11 cellular contexts compared by ENCODE assay signal in genomic region chr11:34242037-34242625, GRCh38.
DNase-seq lines count a peak whose midpoint lies in the region; ATAC-seq, FAIRE-seq and TF ChIP-seq lines count a peak whose summit lies in the region.
"Had no signal": no experiment of that assay in that cellular context is flagged by ENCODE, and none has a peak within 500 bp of the region (broad histone marks: within the 10 kb centered on the region; RNA-seq: fewer than 3 reads in every experiment).

No MANE protein-coding gene starts in this region.

- WGBS in IMR-90 (ENCODE audit: extremely low coverage in 2 of 2, insufficient read length in 1 of 2), 2 experiments, result 63% methylated on average over 3 of the region's 11 CpGs; no CpG with 5 or more reads in 1 of the 2 experiments

- no peak for FAIRE-seq in GM12891 (lab: Jason Lieb, UNC)

- CTCF ChIA-PET in IMR-90 (lab: Yijun Ruan, JAX), result interaction anchor here (0.9 kb wide), 1 partner anchor 10 kb away, joined by 3 read pairs; no protein-coding TSS in a partner anchor

- H3K9me3 ChIP-seq in IMR-90 (ENCODE audit: control insufficient read depth, insufficient read depth, low read length), result no peaks in the 10 kb centered on the region

- H3K23ac ChIP-seq in IMR-90 (ENCODE audit: low read depth, low read length), result no peak overlapping the region

- H3K27me3 ChIP-seq in IMR-90 (ENCODE audit: control insufficient read depth, insufficient read depth, low read length), result no peaks in the 10 kb centered on the region; the same call in 1 of the 2 replicates

- no peak overlapping the region for H3K18ac ChIP-seq in IMR-90 (ENCODE audit: low read depth, low read length)

- H4K5ac ChIP-seq in IMR-90 (ENCODE audit: low read depth, low read length), result no peak overlapping the region

- no peak overlapping the region for H2BK20ac ChIP-seq in IMR-90 (ENCODE audit: low read depth, low read length)

- peak overlapping the region; percentile 24 for H2AFZ ChIP-seq in IMR-90 (replicated peaks; ENCODE audit: low read length, poor library complexity)

- peak; percentile 75 for ATAC-seq in IMR-90 (ENCODE audit: low read depth)
- no peak for ATAC-seq in HG02981 (IDR thresholded peaks at IDR 0.05; ENCODE audit: unreplicated experiment)

- no peak overlapping the region for H3K9ac ChIP-seq in IMR-90 (ENCODE audit: low read depth, low read length)

- H3K4me3 ChIP-seq in IMR-90 (ENCODE audit: insufficient read depth, low read depth, low read length) (no peak overlapping the region), coronary artery (no peak overlapping the region)

- no peak overlapping the region for H3K4me2 ChIP-seq in IMR-90 (ENCODE audit: low read depth, low read length)

- no peaks in the 10 kb centered on the region for H3K79me1 ChIP-seq in IMR-90 (ENCODE audit: low read depth in 1 of 2, low read length in 2 of 2)

- dilution Hi-C loops in IMR-90 (cut with HindIII; ENCODE audit: low sequenced_read_pairs, unreplicated experiment), result no loop called here

- intact Hi-C loops in IMR-90 (cut with micrococcal nuclease), result no loop called here

- peaks cover 4% of the 10 kb centered on the region; the same call in 1 of the 2 replicates for H3K9me1 ChIP-seq in IMR-90 (ENCODE audit: insufficient read depth, low read length)

- no peak for TF ChIP-seq CTCF in IMR-90 (conservative IDR thresholded peaks at IDR 0.05; ENCODE audit: low read depth, low read length)
- no peak for TF ChIP-seq CTCF in coronary artery (IDR thresholded peaks at IDR 0.05)

- no peak overlapping the region for H4K91ac ChIP-seq in IMR-90 (ENCODE audit: insufficient read depth, low read depth, low read length)

- DNase-seq in GM12891 (ENCODE audit: insufficient read length, low spot score) (no peak), IMR-90 (peak; percentile 42), coronary artery (ENCODE audit: low spot score) (peak; percentile 67), renal cortical epithelial cell (ENCODE audit: low read depth) (peak; percentile 72), Kasumi-1 (lab: John Stamatoyannopoulos, UW) (no peak), iPS-NIHi11 (ENCODE audit: low spot score) (no peak)
- DNase-seq: activated naive CD4-positive, alpha-beta T cell; effector CD8-positive, alpha-beta T cell; NCI-H82; T1000 had no signal

- H4K8ac ChIP-seq in IMR-90 (ENCODE audit: low read depth in 2 of 2, low read length in 2 of 2), result no peak overlapping the region

- H4K20me1 ChIP-seq in IMR-90 (ENCODE audit: insufficient read depth, low read length), result no peaks in the 10 kb centered on the region

- no peak overlapping the region for H2BK120ac ChIP-seq in IMR-90 (ENCODE audit: low read depth, low read length)

- peak overlapping the region; percentile 48 for H2AK9ac ChIP-seq in IMR-90 (replicated peaks; ENCODE audit: low read depth, low read length, poor library complexity)

- no peak overlapping the region for H3K56ac ChIP-seq in IMR-90 (ENCODE audit: extremely low read depth, insufficient read depth, low read length)

- H3K27ac ChIP-seq in IMR-90 (ENCODE audit: insufficient read depth, low read length), result no peak overlapping the region
- no peak overlapping the region for H3K27ac ChIP-seq in coronary artery

- TF ChIP-seq RAD21 in IMR-90 (IDR thresholded peaks at IDR 0.05; ENCODE audit: low read length), result no peak

- BruUV-seq in IMR-90 (replicated peaks; lab: Mats Ljungman, UMichigan), result no TSS peak

- no peak overlapping the region for H2BK5ac ChIP-seq in IMR-90 (ENCODE audit: low read depth, low read length, poor library complexity, severe bottlenecking)

- peaks cover 8% of the 10 kb centered on the region for H3K4me1 ChIP-seq in IMR-90 (ENCODE audit: control insufficient read depth, insufficient read depth, low read length)

- H2BK15ac ChIP-seq in IMR-90 (ENCODE audit: low read depth, low read length), result 0 out of 3 replicates have a peak overlapping the region, but pooled peaks have one; percentile 43

- in situ Hi-C loops in IMR-90 (cut with MboI; ENCODE audit: low sequenced_read_pairs), result no loop called here

- TF ChIP-seq POLR2A in GM12891 (IDR thresholded peaks at IDR 0.05; ENCODE audit: low read depth, low read length) (no peak), IMR-90 (IDR thresholded peaks at IDR 0.05; ENCODE audit: low read depth, low read length) (no peak)

- peak overlapping the region; percentile 44 for H2AK5ac ChIP-seq in IMR-90 (ENCODE audit: low read depth, low read length)

- no peaks in the 10 kb centered on the region for H3K36me3 ChIP-seq in IMR-90 (ENCODE audit: control insufficient read depth, insufficient read depth, low read length)

- H3K4ac ChIP-seq in IMR-90 (ENCODE audit: low read depth, low read length), result no peak overlapping the region; the same call in 1 of the 2 replicates

- H3K14ac ChIP-seq in IMR-90 (replicated peaks; ENCODE audit: low read depth, low read length), result no peak overlapping the region; the same call in 1 of the 2 replicates

- POLR2A ChIA-PET in IMR-90 (lab: Charles Lee; ENCODE audit: unreplicated experiment), result interaction anchor here (0.6 kb wide), 1 partner anchor 8 kb away, joined by 3 read pairs; no protein-coding TSS in a partner anchor

TF ChIP-seq in GM12891, 5 proteins besides CTCF, POLR2A, EP300 and RAD21:
- TF ChIP-seq POU2F2 (IDR thresholded peaks at IDR 0.05; ENCODE audit: low read depth, low read length) (no peak), SPI1 (IDR thresholded peaks at IDR 0.05; ENCODE audit: low read depth, low read length) (0 out of 2 replicates have a peak, but pooled peaks have one; percentile 6)

TF ChIP-seq in IMR-90, 13 proteins besides CTCF, POLR2A, EP300 and RAD21:
- TF ChIP-seq RFX5 (IDR thresholded peaks at IDR 0.05; ENCODE audit: low read depth, low read length) (no peak), NFE2L2 (IDR thresholded peaks at IDR 0.05; ENCODE audit: low read depth, low read length) (no peak), MAFK (IDR thresholded peaks at IDR 0.05; ENCODE audit: low read depth, low read length) (no peak), RCOR1 (IDR thresholded peaks at IDR 0.05; ENCODE audit: insufficient replicate concordance, low read length) (no peak), CHD1 (IDR thresholded peaks at IDR 0.05; ENCODE audit: low read depth, low read length) (no peak), MAZ (IDR thresholded peaks at IDR 0.05; ENCODE audit: borderline replicate concordance, low read depth, low read length) (no peak), BHLHE40 (IDR thresholded peaks at IDR 0.05; ENCODE audit: low read depth, low read length) (no peak), SMC3 (IDR thresholded peaks at IDR 0.05; ENCODE audit: low read depth, low read length) (no peak), FOS (IDR thresholded peaks at IDR 0.05; ENCODE audit: low read depth, low read length) (no peak), MXI1 (IDR thresholded peaks at IDR 0.05; ENCODE audit: borderline replicate concordance, low read depth, low read length) (no peak), USF2 (IDR thresholded peaks at IDR 0.05; ENCODE audit: low read depth, low read length) (no peak), ELK1 (IDR thresholded peaks at IDR 0.05; ENCODE audit: borderline replicate concordance, low read depth, low read length) (no peak), CEBPB (IDR thresholded peaks at IDR 0.05; ENCODE audit: low read depth, low read length) (no peak)

Comparison
In these comparisons a context has a peak if more than half of its experiments do, and no peak if none do; other contexts are left out.
1. DNase-seq: peak in IMR-90 (single experiment), coronary artery (single experiment) and renal cortical epithelial cell (single experiment); none in GM12891 (single experiment), Kasumi-1 (0 of 2) and iPS-NIHi11 (single experiment).